Comparison of ENCODE assay signal across 8 cellular contexts in genomic region chr7:6272481-6273323, GRCh38. TPM values are rescaled to one million over a fixed set of nuclear protein-coding genes. Genes with fewer than 3 reads are reported as not detected.
DNase-seq lines count a peak whose midpoint lies in the region; ATAC-seq, FAIRE-seq and TF ChIP-seq lines count a peak whose summit lies in the region.

TSS of gene CYTH3 (minus strand) at chr7:6272624. CDS start at chr7:6272507, 117 bp downstream.

- ATAC-seq in GM18519 (IDR thresholded peaks at IDR 0.05; ENCODE audit: low FRiP score, unreplicated experiment) (peak; percentile 59), HG03045 (IDR thresholded peaks at IDR 0.05; ENCODE audit: unreplicated experiment) (peak; percentile 86), HepG2 (peak; percentile 90)

- no peaks in the 10 kb centered on the region for H3K79me2 ChIP-seq in HepG2 (ENCODE audit: insufficient read depth, low read length)

- TF ChIP-seq CTCF in AG04449 (IDR thresholded peaks at IDR 0.05; ENCODE audit: insufficient read depth, low read length, missing control alignments) (no peak), HepG2 (CRISPR knock-in tag; IDR thresholded peaks at IDR 0.05) (no peak)

- H3K4me3 Mint-ChIP-seq in activated CD4-positive, alpha-beta T cell treated with anti-CD3 and anti-CD28 coated beads, Interleukin-2, amount 10 ng/mL, durations not matched to agents 7 days and 5 days: peak within 1 kb of the TSS; percentile 74
- peak within 1 kb of the TSS; percentile 84 for H3K4me3 Mint-ChIP-seq in dendritic cell treated with granulocyte-macrophage colony-stimulating factor and Interleukin-4, amounts not matched to agents 40 ng/mL and 50 ng/mL, for 4 days

- WGBS in HepG2 (ENCODE audit: low lambda C conversion rate): 13% methylated on average over 18 of the region's 67 CpGs

- H3K9ac ChIP-seq in HepG2 (ENCODE audit: insufficient read depth, low read depth, low read length): peak within 1 kb of the TSS; percentile 47

- no peak within 1 kb of the TSS for H3K27ac ChIP-seq in HepG2 (ENCODE audit: extremely low read length, insufficient read depth, low read length)

- POLR2A ChIA-PET in AG04449 (lab: Yijun Ruan, JAX): interaction anchor here (0.6 kb wide), 1 partner anchor 208 kb away, joined by 3 read pairs; no protein-coding TSS in a partner anchor
- POLR2A ChIA-PET in activated CD4-positive, alpha-beta T cell treated with anti-CD3 and anti-CD28 coated beads, Interleukin-2, amount 10 ng/mL, durations not matched to agents 7 days and 5 days (lab: Charles Lee): no interaction called here
- POLR2A ChIA-PET in HepG2 (lab: Yijun Ruan, JAX): no interaction called here

- no peak for DNase-seq in AG04449 (ENCODE audit: low read depth, low spot score)
- DNase-seq in NCI-H446 (lab: John Stamatoyannopoulos, UW): peak; percentile 37 to 90
- peak; percentile 74 for DNase-seq in activated CD4-positive, alpha-beta T cell treated with anti-CD3 and anti-CD28 coated beads, Interleukin-2, amount 10 ng/mL, durations not matched to agents 7 days and 5 days
- DNase-seq in HepG2 (ENCODE audit: low spot score): peak; percentile 43
- DNase-seq in stimulated activated CD4-positive, alpha-beta T cell treated with anti-CD3 and anti-CD28 coated beads, Interleukin-2, amount 100 ng/mL, for 4 hours (ENCODE audit: low read depth): peak; percentile 58

- no peaks in the 10 kb centered on the region for H3K9me3 ChIP-seq in HepG2 (ENCODE audit: low read length)

- CTCF ChIA-PET in AG04449 (lab: Yijun Ruan, JAX) (interaction anchor here (1.0 to 4.2 kb wide), 5 partner anchors 10 to 113 kb away, joined by 3 to 31 read pairs (median 5); no protein-coding TSS in a partner anchor), HepG2 (lab: Yijun Ruan, JAX; ENCODE audit: low intra/inter-chr PET ratio, low total read pairs) (no interaction called here)
- CTCF ChIA-PET in activated CD4-positive, alpha-beta T cell treated with anti-CD3 and anti-CD28 coated beads, Interleukin-2, amount 10 ng/mL, durations not matched to agents 7 days and 5 days (lab: Charles Lee): interaction anchor here (0.6 to 1.2 kb wide), 3 partner anchors 10 to 71 kb away, joined by 3 to 4 read pairs (median 4); no protein-coding TSS in a partner anchor

- TF ChIP-seq POLR2A in HepG2 (IDR thresholded peaks at IDR 0.05; ENCODE audit: insufficient read depth in 1 of 2, low read depth in 2 of 2, low read length in 2 of 2): peak in 1 of 2 experiments; percentile 66; a peak in 2 of 4 replicates

- 0 out of 2 replicates have a peak, but pooled peaks cover 6% of the 10 kb centered on the region for H4K20me1 ChIP-seq in HepG2 (ENCODE audit: insufficient read depth, low read length)

- peaks cover 51% of the 10 kb centered on the region for H3K27me3 Mint-ChIP-seq in activated CD4-positive, alpha-beta T cell treated with anti-CD3 and anti-CD28 coated beads, Interleukin-2, amount 10 ng/mL, durations not matched to agents 7 days and 5 days
- H3K27me3 Mint-ChIP-seq in dendritic cell treated with granulocyte-macrophage colony-stimulating factor and Interleukin-4, amounts not matched to agents 40 ng/mL and 50 ng/mL, for 4 days: peaks cover 38% of the 10 kb centered on the region

- no peak for FAIRE-seq in HepG2 (lab: Jason Lieb, UNC)

- H3K27me3 ChIP-seq in HepG2 (ENCODE audit: control insufficient read depth in 1 of 2, insufficient read depth in 2 of 2, low read length in 2 of 2): peaks cover 0 to 33% of the 10 kb centered on the region in 2 experiments; a peak in 3 of 5 replicates

- H3K9me3 Mint-ChIP-seq in activated CD4-positive, alpha-beta T cell treated with anti-CD3 and anti-CD28 coated beads, Interleukin-2, amount 10 ng/mL, durations not matched to agents 7 days and 5 days: no peaks in the 10 kb centered on the region
- no peaks in the 10 kb centered on the region for H3K9me3 Mint-ChIP-seq in dendritic cell treated with granulocyte-macrophage colony-stimulating factor and Interleukin-4, amounts not matched to agents 40 ng/mL and 50 ng/mL, for 4 days

- in situ Hi-C loops in HepG2 (cut with HindIII; ENCODE audit: extremely low pct_ligation_motif_present, low pct_unique_long_range_greater_than_20kb): no loop called here

- peak within 1 kb of the TSS; percentile 97 for H3K4me3 ChIP-seq in AG04449 (ENCODE audit: low read depth, low read length)
- peak within 1 kb of the TSS; percentile 74 to 95 (median 87) for H3K4me3 ChIP-seq in HepG2 (replicated peaks in 1 of 3; ENCODE audit: insufficient read depth in 1 of 3, low read depth in 2 of 3, low read length in 3 of 3)

- H3K4me2 ChIP-seq in HepG2 (ENCODE audit: low read depth, low read length): peak within 1 kb of the TSS; percentile 98

- H2AFZ ChIP-seq in HepG2 (ENCODE audit: low read length): no peak within 1 kb of the TSS

- no TSS peak for BruUV-seq in HepG2 (replicated peaks; lab: Mats Ljungman, UMichigan)

- peaks cover 4% of the 10 kb centered on the region for H3K36me3 Mint-ChIP-seq in activated CD4-positive, alpha-beta T cell treated with anti-CD3 and anti-CD28 coated beads, Interleukin-2, amount 10 ng/mL, durations not matched to agents 7 days and 5 days (ENCODE audit: low read depth)
- no peaks in the 10 kb centered on the region for H3K36me3 Mint-ChIP-seq in dendritic cell treated with granulocyte-macrophage colony-stimulating factor and Interleukin-4, amounts not matched to agents 40 ng/mL and 50 ng/mL, for 4 days (ENCODE audit: low read depth)

- intact Hi-C loops in dendritic cell treated with granulocyte-macrophage colony-stimulating factor and Interleukin-4, amounts not matched to agents 40 ng/mL and 50 ng/mL, for 4 days (cut with micrococcal nuclease): loop anchor here (5.0 kb wide), 1 partner anchor 70 kb away; no protein-coding TSS in a partner anchor
- intact Hi-C loops in HepG2 (cut with micrococcal nuclease; ENCODE audit: unreplicated experiment): loop anchor here (5.0 kb wide), 1 partner anchor 45 kb away; no protein-coding TSS in a partner anchor

- H3K36me3 ChIP-seq in HepG2 (replicated peaks in 1 of 2; ENCODE audit: control insufficient read depth in 1 of 2, insufficient read depth in 2 of 2, low read length in 2 of 2): no peaks in the 10 kb centered on the region

- peaks cover 31% of the 10 kb centered on the region for H3K4me1 ChIP-seq in HepG2 (ENCODE audit: insufficient read depth, low read length)

- TF ChIP-seq RAD21 in HepG2 (CRISPR knock-in tag; IDR thresholded peaks at IDR 0.05): peak; percentile 27; the same call in 1 of the 2 replicates

- H3K27ac Mint-ChIP-seq in activated CD4-positive, alpha-beta T cell treated with anti-CD3 and anti-CD28 coated beads, Interleukin-2, amount 10 ng/mL, durations not matched to agents 7 days and 5 days: peak within 1 kb of the TSS; percentile 9
- peak within 1 kb of the TSS; percentile 80 for H3K27ac Mint-ChIP-seq in dendritic cell treated with granulocyte-macrophage colony-stimulating factor and Interleukin-4, amounts not matched to agents 40 ng/mL and 50 ng/mL, for 4 days

- peaks cover 16% of the 10 kb centered on the region for H3K4me1 Mint-ChIP-seq in activated CD4-positive, alpha-beta T cell treated with anti-CD3 and anti-CD28 coated beads, Interleukin-2, amount 10 ng/mL, durations not matched to agents 7 days and 5 days
- H3K4me1 Mint-ChIP-seq in dendritic cell treated with granulocyte-macrophage colony-stimulating factor and Interleukin-4, amounts not matched to agents 40 ng/mL and 50 ng/mL, for 4 days (ENCODE audit: low read depth): peaks cover 22% of the 10 kb centered on the region

- TF ChIP-seq EP300 in HepG2 (IDR thresholded peaks at IDR 0.05; ENCODE audit: low read depth in 2 of 2, low read length in 2 of 2) (no peak), HepG2 (CRISPR knock-in tag; IDR thresholded peaks at IDR 0.05; ENCODE audit: borderline replicate concordance) (no peak)

TF ChIP-seq in HepG2, 621 proteins besides CTCF, POLR2A, EP300 and RAD21 (continues in another document):
- no peak for TF ChIP-seq GMEB1 (CRISPR knock-in tag; IDR thresholded peaks at IDR 0.05; ENCODE audit: borderline replicate concordance)

RNA-seq across cellular contexts. Expression of gene CYTH3, which starts in this region (rescaled TPM):
- 1 to 10 TPM in 1 of 2 experiments, under 1 TPM in 1; 0.74 to 1.4 TPM for total RNA-seq in activated CD4-positive, alpha-beta T cell treated with anti-CD3 and anti-CD28 coated beads, Interleukin-2, amount 10 ng/mL, durations not matched to agents 7 days and 5 days
- 2.8 and 3.8 TPM in 2 replicates for total RNA-seq in HepG2 (2016; rRNA removed; fragmentation: Illumina TruSeq; extraction: Trizol)
- total RNA-seq in HepG2 (2016; cell fraction: cytosol; rRNA removed; fragmentation: Illumina TruSeq; extraction: Trizol; ENCODE audit: low read depth): 1.0 and 1.1 TPM in 2 replicates
- 2.4 and 2.8 TPM in 2 replicates for total RNA-seq in HepG2 (2016; cell fraction: insoluble cytoplasmic fraction; rRNA removed; fragmentation: Illumina TruSeq; extraction: Trizol)
- 1.7 and 2.4 TPM in 2 replicates for total RNA-seq in HepG2 (2016; cell fraction: membrane; rRNA removed; fragmentation: Illumina TruSeq; extraction: Trizol)
- 3.0 and 3.4 TPM in 2 replicates for total RNA-seq in HepG2 (2016; cell fraction: nucleus; rRNA removed; fragmentation: Illumina TruSeq; extraction: Trizol)
- 3.1 and 4.6 TPM in 2 replicates for polyA plus RNA-seq in HepG2 (2011; rRNA removed)
- polyA plus RNA-seq in HepG2 (2011; cell fraction: cytosol; rRNA removed): 2.6 and 4.2 TPM in 2 replicates
- polyA plus RNA-seq in HepG2 (2011; cell fraction: nucleus; rRNA removed): 8.7 and 13.2 TPM in 2 replicates
- polyA plus RNA-seq in HepG2 (2012): 1.8 and 2.2 TPM in 2 replicates
- 0.34 and 0.46 TPM in 2 replicates for polyA plus RNA-seq in HepG2 (2016; cell fraction: cytosol; fragmentation: Illumina TruSeq; extraction: Trizol; ENCODE audit: low read depth)
- polyA plus RNA-seq in HepG2 (2016; cell fraction: insoluble cytoplasmic fraction; fragmentation: Illumina TruSeq; extraction: Trizol; ENCODE audit: low read depth): 2.3 and 2.5 TPM in 2 replicates
- polyA plus RNA-seq in HepG2 (2016; cell fraction: membrane; fragmentation: Illumina TruSeq; extraction: Trizol; ENCODE audit: low read depth): 1.4 and 1.8 TPM in 2 replicates
- 5.6 and 6.5 TPM in 2 replicates for polyA plus RNA-seq in HepG2 (2016; cell fraction: nucleus; fragmentation: Illumina TruSeq; extraction: Trizol; ENCODE audit: insufficient read depth, low read depth)
- 5.8 and 17.9 TPM in 2 replicates for polyA minus RNA-seq in HepG2 (2011; rRNA and poly(A)+ RNA removed; ENCODE audit: low replicate concordance)
- 1.9 and 2.3 TPM in 2 replicates for polyA minus RNA-seq in HepG2 (2011; cell fraction: cytosol; rRNA and poly(A)+ RNA removed)
- polyA minus RNA-seq in HepG2 (2011; cell fraction: nucleus; rRNA and poly(A)+ RNA removed): 2.4 and 3.0 TPM in 2 replicates
